8 cellular contexts compared by ENCODE assay signal in genomic region chr12:101830391-101831325, GRCh38. TPM values are rescaled to one million over a fixed set of nuclear protein-coding genes. Genes with fewer than 3 reads are reported as not detected.
DNase-seq lines count a peak whose midpoint lies in the region; ATAC-seq, FAIRE-seq and TF ChIP-seq lines count a peak whose summit lies in the region.

TSS of gene GNPTAB (minus strand) at chr12:101830959. CDS start at chr12:101830675, 284 bp downstream.

- peak within 1 kb of the TSS; percentile 92 for H3K9ac ChIP-seq in adipocyte (ENCODE audit: low read length)

- H3K9me3 ChIP-seq in adipocyte (ENCODE audit: control insufficient read depth, low read length) = no peaks in the 10 kb centered on the region
- no peaks in the 10 kb centered on the region for H3K9me3 ChIP-seq in heart left ventricle
- H3K9me3 ChIP-seq in upper lobe of left lung = no peaks in the 10 kb centered on the region

- DNase-seq in GM12892 (ENCODE audit: insufficient read length) = peak; percentile 82
- peak; percentile 93 to 97 (median 97) for DNase-seq in NCI-H1417 (lab: John Stamatoyannopoulos, UW)
- DNase-seq in T follicular helper cell (ENCODE audit: low read depth) = peak; percentile 94
- peak; percentile 96 for DNase-seq in adipocyte (ENCODE audit: low read depth)
- peak; percentile 92 to 97 (median 94) for DNase-seq in heart left ventricle
- DNase-seq in posterior vena cava (ENCODE audit: low spot score) = peak; percentile 98
- DNase-seq in upper lobe of left lung = peak; percentile 96 to 98

- peak; percentile 89 for FAIRE-seq in GM12892 (lab: Jason Lieb, UNC)

- peak; percentile 65; the same call in 1 of the 2 replicates for TF ChIP-seq POLR2A in GM12892 (IDR thresholded peaks at IDR 0.05; ENCODE audit: low read depth, low read length)
- TF ChIP-seq POLR2A in heart left ventricle (IDR thresholded peaks at IDR 0.05) = no peak
- peak in 2 of 4 donors; percentile 39 to 81 for TF ChIP-seq POLR2A in upper lobe of left lung (IDR thresholded peaks at IDR 0.05)

- WGBS in heart left ventricle, 4 donors = 0% methylated on average over 28 to 93 of the region's 93 CpGs
- 0% methylated on average over 14 to 44 of the region's 93 CpGs for WGBS in upper lobe of left lung, 2 donors

- H3K4me1 ChIP-seq in adipocyte (ENCODE audit: control insufficient read depth, insufficient read depth, low read length) = peaks cover 10% of the 10 kb centered on the region
- H3K4me1 ChIP-seq in heart left ventricle = peaks cover 0 to 45% (median 22%) of the 10 kb centered on the region in 12 donors
- H3K4me1 ChIP-seq in upper lobe of left lung = peaks cover 18 to 44% (median 27%) of the 10 kb centered on the region in 4 donors

- peak within 1 kb of the TSS; percentile 89 for H3K4me3 ChIP-seq in adipocyte (ENCODE audit: low read length)
- H3K4me3 ChIP-seq in heart left ventricle = peak within 1 kb of the TSS; percentile 67 to 99 (median 81)
- H3K4me3 ChIP-seq in upper lobe of left lung = peak within 1 kb of the TSS; percentile 70 to 92 (median 82)

- intact Hi-C loops in heart left ventricle (cut with DNase I) = loop anchor here in 8 of 10 donors (2.0 to 10.0 kb wide), 10 partner anchors 38 to 423 kb away; partner anchors contain the start of genes DRAM1 (in 2 of the 8), ARL1 (in 1 of the 8) and CHPT1 (in 1 of the 8)
- intact Hi-C loops in posterior vena cava (cut with DNase I) = loop anchor here (5.0 to 10.0 kb wide), 2 partner anchors 56 to 58 kb away; no protein-coding TSS in a partner anchor

- peak; percentile 60 to 95 (median 78) for TF ChIP-seq CTCF in heart left ventricle (IDR thresholded peaks at IDR 0.05)
- peak; percentile 90 to 99 (median 97) for TF ChIP-seq CTCF in upper lobe of left lung (IDR thresholded peaks at IDR 0.05)

- H3K27ac ChIP-seq in heart left ventricle = peak within 1 kb of the TSS in 11 of 12 donors; percentile 74 to 90 (median 84)
- H3K27ac ChIP-seq in upper lobe of left lung = peak within 1 kb of the TSS; percentile 82 to 92 (median 86)

- H3K27me3 ChIP-seq in adipocyte (replicated peaks; ENCODE audit: control insufficient read depth, insufficient read depth, low read length) (no peaks in the 10 kb centered on the region), heart left ventricle (no peaks in the 10 kb centered on the region), upper lobe of left lung (no peaks in the 10 kb centered on the region)

- TF ChIP-seq EP300 in upper lobe of left lung (IDR thresholded peaks at IDR 0.05) = no peak

- peak; percentile 93 for ATAC-seq in HG02798 (IDR thresholded peaks at IDR 0.05; ENCODE audit: poor library complexity, unreplicated experiment)
- peak; percentile 96 to 98 (median 98) for ATAC-seq in heart left ventricle
- ATAC-seq in upper lobe of left lung (ENCODE audit: low FRiP score in 2 of 2) = peak; percentile 99

- no peaks in the 10 kb centered on the region for H3K36me3 ChIP-seq in adipocyte (ENCODE audit: control insufficient read depth, insufficient read depth, low read length, severe bottlenecking)
- H3K36me3 ChIP-seq in heart left ventricle = no peaks in the 10 kb centered on the region
- no peaks in the 10 kb centered on the region for H3K36me3 ChIP-seq in upper lobe of left lung

RNA-seq across cellular contexts. Expression of gene GNPTAB, which starts in this region (rescaled TPM):
- polyA plus RNA-seq in GM12892 (2012; ENCODE audit: missing spikeins) = 23.7 TPM
- 10 to 100 TPM; 23.5 to 61.2 (median 45.9) TPM for total RNA-seq in heart left ventricle
- polyA plus RNA-seq in heart left ventricle = 10 to 100 TPM; 18.0 to 24.0 TPM
- 10 to 100 TPM; 37.0 to 42.8 TPM for total RNA-seq in posterior vena cava
- 10 to 100 TPM; 45.8 to 73.3 (median 57.5) TPM for total RNA-seq in upper lobe of left lung

Comparison
In these comparisons a context has a peak if more than half of its experiments do, and no peak if none do; other contexts are left out.
1. Peak in every context shown above with its lines: DNase-seq, ATAC-seq, H3K4me3 ChIP-seq and H3K27ac ChIP-seq.